In genomic region chr14:34462132-34462893, GRCh38 we compare ENCODE assay signal across 1 cellular context.
TF ChIP-seq lines count a peak whose summit lies in the region.

SPTSSA (minus strand) TSS chr14:34462240; CDS start chr14:34462207, 33 bp downstream.

TF ChIP-seq in HepG2, 621 proteins besides CTCF, POLR2A, EP300 and RAD21 (continued from another document and continues in another):
- TF ChIP-seq KAT8 (CRISPR knock-in tag; IDR thresholded peaks at IDR 0.05) (no peak; the same call in 1 of the 2 replicates), MTF2 (CRISPR knock-in tag; IDR thresholded peaks at IDR 0.05; ENCODE audit: borderline replicate concordance) (peak; percentile 90; the same call in 1 of the 2 replicates), HCFC1 (IDR thresholded peaks at IDR 0.05; ENCODE audit: low read depth, low read length) (0 out of 2 replicates have a peak, but pooled peaks have one; percentile 27), ZBTB2 (CRISPR knock-in tag; IDR thresholded peaks at IDR 0.05; ENCODE audit: low read depth) (peak; percentile 94), HNF4A (CRISPR knock-in tag; IDR thresholded peaks at IDR 0.05) (0 out of 2 replicates have a peak, but pooled peaks have one; percentile 1), PPARG (CRISPR knock-in tag; conservative IDR thresholded peaks at IDR 0.05) (peak; percentile 35; the same call in 1 of the 2 replicates), KLF9 (CRISPR knock-in tag; IDR thresholded peaks at IDR 0.05; ENCODE audit: low read depth) (no peak), KIAA2018 (CRISPR knock-in tag; IDR thresholded peaks at IDR 0.05; ENCODE audit: borderline replicate concordance) (no peak), ZBTB40 (IDR thresholded peaks at IDR 0.05) (no peak), ZBTB40 (CRISPR knock-in tag; IDR thresholded peaks at IDR 0.05) (no peak; the same call in none of the 2 replicates), RELA (CRISPR knock-in tag; IDR thresholded peaks at IDR 0.05) (peak; percentile 54; the same call in 1 of the 2 replicates), HNF1A (IDR thresholded peaks at IDR 0.05; ENCODE audit: low read depth) (no peak), HNF1A (CRISPR knock-in tag; IDR thresholded peaks at IDR 0.05; ENCODE audit: borderline replicate concordance) (peak; percentile 62), ATF4 (CRISPR knock-in tag; IDR thresholded peaks at IDR 0.05) (peak; percentile 30 to 68; a peak in 2 of 4 replicates), ZNF589 (CRISPR knock-in tag; conservative IDR thresholded peaks at IDR 0.05) (no peak; the same call in 1 of the 2 replicates), PHB2 (IDR thresholded peaks at IDR 0.05; ENCODE audit: partially characterized antibody) (no peak), ZNF749 (CRISPR knock-in tag; IDR thresholded peaks at IDR 0.05; ENCODE audit: borderline replicate concordance) (peak; percentile 95; the same call in 1 of the 2 replicates), NR0B2 (CRISPR knock-in tag; IDR thresholded peaks at IDR 0.05) (peak; percentile 97), ZNF580 (CRISPR knock-in tag; IDR thresholded peaks at IDR 0.05; ENCODE audit: borderline replicate concordance, low read depth) (peak; percentile 54), NFKB2 (CRISPR knock-in tag; IDR thresholded peaks at IDR 0.05; ENCODE audit: borderline replicate concordance) (peak; percentile 38; the same call in 1 of the 2 replicates), HDAC2 (CRISPR knock-in tag; IDR thresholded peaks at IDR 0.05) (0 out of 2 replicates have a peak, but pooled peaks have one; percentile 12), GPBP1L1 (CRISPR knock-in tag; IDR thresholded peaks at IDR 0.05) (no peak), SAFB2 (CRISPR knock-in tag; IDR thresholded peaks at IDR 0.05; ENCODE audit: borderline replicate concordance, low read depth) (peak; percentile 93), JUND (CRISPR knock-in tag; IDR thresholded peaks at IDR 0.05) (no peak), MIXL1 (CRISPR knock-in tag; IDR thresholded peaks at IDR 0.05) (peak; percentile 28; the same call in 1 of the 2 replicates)
